ENCODE assay signal across 22 cellular contexts in the genomic region with DNA sequence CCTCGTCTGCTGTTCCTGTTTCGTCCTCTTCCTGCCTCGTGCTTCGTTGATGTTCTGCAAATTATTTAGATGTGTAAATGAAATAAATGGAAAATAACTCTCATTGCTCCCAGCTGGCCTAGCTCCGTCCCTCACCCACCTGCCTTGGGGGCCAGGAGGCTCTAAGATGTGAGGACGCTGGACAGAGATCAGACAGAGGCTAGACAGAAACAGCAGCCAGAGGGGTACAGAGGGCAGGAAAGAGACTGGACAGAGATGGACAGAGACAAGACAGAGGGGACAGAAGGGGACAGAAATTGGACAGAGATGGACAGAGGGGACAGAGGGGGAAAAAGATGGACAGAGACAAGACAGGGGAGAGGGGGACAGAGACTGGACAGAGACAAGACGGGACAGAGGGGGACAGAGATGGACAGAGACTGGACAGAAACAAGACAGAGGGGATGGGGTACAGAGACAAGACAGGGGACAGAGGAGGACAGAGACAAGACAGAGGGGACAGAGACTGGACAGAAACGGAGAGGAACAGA. TPM values are rescaled to one million over a fixed set of nuclear protein-coding genes. Genes with fewer than 3 reads are reported as not detected.
A peak's percentile ranks its signal among the peaks of the same experiment; 100 is the strongest.
DNase-seq lines count a peak whose midpoint lies in the region; ATAC-seq, FAIRE-seq and TF ChIP-seq lines count a peak whose summit lies in the region.
"Had no signal": no experiment of that assay in that cellular context is flagged by ENCODE, and none has a peak within 500 bp of the region (broad histone marks: within the 10 kb centered on the region; RNA-seq: fewer than 3 reads in every experiment).

No MANE protein-coding gene starts in this region.

- no peak overlapping the region for H2BK20ac ChIP-seq in H9 (ENCODE audit: low read depth, low read length, poor library complexity, severe bottlenecking)

- no peak for TF ChIP-seq EP300 in K562 (IDR thresholded peaks at IDR 0.05; ENCODE audit: low read length)

- in situ Hi-C loops in K562 (cut with MboI), result no loop called here

- intact Hi-C loops in left ventricle myocardium superior (cut with micrococcal nuclease) (no loop called here), right cardiac atrium (cut with DNase I) (no loop called here), K562 (cut with micrococcal nuclease) (no loop called here)

- no peak overlapping the region for H2BK120ac ChIP-seq in H9 (ENCODE audit: low read depth, low read length, poor library complexity, severe bottlenecking)

- POLR2A ChIA-PET in K562 (lab: Yijun Ruan, JAX), result no interaction called here

- no peak overlapping the region for H4K8ac ChIP-seq in H9 (replicated peaks; ENCODE audit: insufficient read length, low read depth, low read length)

- H3K56ac ChIP-seq in H9 (ENCODE audit: insufficient read length, low read depth, low read length), result no peak overlapping the region

- no peaks in the 10 kb centered on the region for H3K23me2 ChIP-seq in H9 (ENCODE audit: insufficient read length, low read depth, low read length, poor library complexity, severe bottlenecking)

- H3K79me2 ChIP-seq in K562 (ENCODE audit: control insufficient read depth, insufficient read depth, low read length) (no peaks in the 10 kb centered on the region), osteoblast (ENCODE audit: insufficient read depth, low read length) (no peaks in the 10 kb centered on the region), H9 (ENCODE audit: insufficient read depth, low read length) (no peaks in the 10 kb centered on the region)

- no peak overlapping the region; the same call in 1 of the 2 replicates for H3K14ac ChIP-seq in H9 (ENCODE audit: insufficient read depth, low read length)

- peaks cover 9% of the 10 kb centered on the region for H3K27me3 Mint-ChIP-seq in H9 (ENCODE audit: low read depth)

- no peaks in the 10 kb centered on the region for H3K9me3 ChIP-seq in right cardiac atrium (ENCODE audit: control insufficient read depth, low read length)
- H3K9me3 ChIP-seq in RWPE2 (ENCODE audit: severe bottlenecking), result no peaks in the 10 kb centered on the region
- H3K9me3 ChIP-seq in K562 (replicated peaks; ENCODE audit: control insufficient read depth, insufficient read depth, low read depth, low read length), result no peaks in the 10 kb centered on the region
- H3K9me3 ChIP-seq in osteoblast (ENCODE audit: low read depth, low read length), result no peaks in the 10 kb centered on the region
- no peaks in the 10 kb centered on the region for H3K9me3 ChIP-seq in H9 (ENCODE audit: control insufficient read depth, low read depth, low read length)
- H3K9me3 ChIP-seq: BLaER1 had no signal

- H2AFZ ChIP-seq in K562 (ENCODE audit: low read depth, low read length) (no peak overlapping the region), osteoblast (ENCODE audit: low read length) (no peak overlapping the region), H9 (ENCODE audit: low read length) (no peak overlapping the region)

- H3K9me1 ChIP-seq in K562 (ENCODE audit: control insufficient read depth, insufficient read depth, low read length), result no peaks in the 10 kb centered on the region

- no peaks in the 10 kb centered on the region for H3K36me3 ChIP-seq in RWPE2 (ENCODE audit: low read depth)
- peaks cover 12% of the 10 kb centered on the region; the same call in 1 of the 3 replicates for H3K36me3 ChIP-seq in K562 (ENCODE audit: control insufficient read depth, insufficient read depth, low read length)
- H3K36me3 ChIP-seq in osteoblast (ENCODE audit: insufficient read depth, low read length), result no peaks in the 10 kb centered on the region

- peak; percentile 14 for DNase-seq in left ventricle myocardium superior
- no peak for DNase-seq in right cardiac atrium
- DNase-seq in RWPE2 (ENCODE audit: low spot score), result peak; percentile 26
- DNase-seq in K562 (ENCODE audit: extremely low read depth in 1 of 4, low spot score in 3 of 4), result no peak
- DNase-seq in osteoblast (ENCODE audit: insufficient read length, low spot score, missing footprints), result peak; percentile 69
- DNase-seq in stimulated activated CD4-positive, alpha-beta T cell treated with anti-CD3 and anti-CD28 coated beads, Interleukin-15, amount 100 ng/mL, for 24 hours, result no peak
- no peak for DNase-seq in H9
- DNase-seq: CD4-positive, alpha-beta memory T cell; GF-D8; GOT3; Karpas-422; NCI-H1092 treated with DMSO at 0.1 percent for 48 hours; NCI-H146; NCI-H2081; NCI-H510A; NCI-H748 treated with DMSO at 0.1 percent for 48 hours; NK-92 treated with Interleukin-12 subunit alpha and Interleukin-12 subunit beta, amount 100 ng/mL, for 24 hours; SW 1271 had no signal

- H3K4me3 ChIP-seq in right cardiac atrium (ENCODE audit: low read length) (no peak overlapping the region), RWPE2 (ENCODE audit: severe bottlenecking) (no peak overlapping the region), K562 (no peak overlapping the region), osteoblast (ENCODE audit: insufficient read depth, low read length) (no peak overlapping the region)
- H3K4me3 ChIP-seq: BLaER1 had no signal

- no peak overlapping the region for H3K4me3 Mint-ChIP-seq in H9

- TF ChIP-seq RAD21 in K562 (CRISPR knock-in tag; conservative IDR thresholded peaks at IDR 0.05 in 1 of 2, IDR thresholded peaks at IDR 0.05 in 1 of 2), result no peak

- H3K27ac Mint-ChIP-seq in H9, result no peak overlapping the region

- no peak overlapping the region for H3K4ac ChIP-seq in H9 (ENCODE audit: low read depth, low read length)

- no peaks in the 10 kb centered on the region; a peak in 1 of 5 replicates for H3K9me3 Mint-ChIP-seq in H9
- H3K9me3 Mint-ChIP-seq: CD4-positive, alpha-beta memory T cell had no signal

- no peak overlapping the region for H2AK5ac ChIP-seq in H9 (ENCODE audit: insufficient read length, low read length)

- no peak overlapping the region for H3K18ac ChIP-seq in H9 (ENCODE audit: insufficient read length, low read depth, low read length)

- H4K20me1 ChIP-seq in K562 (replicated peaks; ENCODE audit: control insufficient read depth, insufficient read depth, low read length), result no peaks in the 10 kb centered on the region
- no peaks in the 10 kb centered on the region for H4K20me1 ChIP-seq in osteoblast (ENCODE audit: insufficient read depth, low read length)
- H4K20me1 ChIP-seq in H9 (ENCODE audit: control insufficient read depth, insufficient read depth, insufficient read length), result no peaks in the 10 kb centered on the region

- CTCF ChIA-PET in K562 (lab: Yijun Ruan, JAX; ENCODE audit: low intra/inter-chr PET ratio), result interaction anchor here (0.9 kb wide), 1 partner anchor 37 kb away, joined by 3 read pairs; no protein-coding TSS in a partner anchor

- H3K9ac ChIP-seq in K562 (ENCODE audit: insufficient read depth in 1 of 2, low read depth in 2 of 2, low read length in 2 of 2) (peak overlapping the region in 1 of 2 experiments; percentile 89; a peak in 2 of 4 replicates), H9 (ENCODE audit: extremely low read depth, insufficient read length, low read length) (no peak overlapping the region)
- H3K9ac ChIP-seq: BLaER1 had no signal

- no peak overlapping the region for H3K4me2 ChIP-seq in K562 (ENCODE audit: insufficient read depth, low read length)
- H3K4me2 ChIP-seq in osteoblast (ENCODE audit: insufficient read depth, low read length), result no peak overlapping the region
- no peak overlapping the region for H3K4me2 ChIP-seq in H9 (ENCODE audit: insufficient read depth, insufficient read length, low read length)
- H3K4me2 ChIP-seq: BLaER1 had no signal

- H3K36me3 Mint-ChIP-seq in H9 (ENCODE audit: insufficient read depth in 1 of 3, low read depth in 3 of 3), result peaks cover 0 to 6% (median 2%) of the 10 kb centered on the region in 3 experiments; a peak in 2 of 7 replicates

- no peak overlapping the region for H4K91ac ChIP-seq in H9 (ENCODE audit: insufficient read length, low read depth, low read length)

- no peak overlapping the region for H3K23ac ChIP-seq in H9 (ENCODE audit: insufficient read length, low read depth, low read length)

- 47% methylated on average over 8 of the region's 8 CpGs for WGBS in right cardiac atrium
- WGBS in K562 (ENCODE audit: insufficient coverage, low coverage, missing lambda C conversion rate), result 19% methylated on average over 8 of the region's 8 CpGs
- WGBS in H9 (ENCODE audit: extremely low coverage, insufficient read length, low lambda C conversion rate), result no CpG with 5 or more reads among the region's 8 CpGs

- H3K4me1 Mint-ChIP-seq in H9, result peaks cover 4 to 13% of the 10 kb centered on the region in 2 experiments; a peak in 3 of 4 replicates

- no peak overlapping the region for H3T11ph ChIP-seq in H9 (ENCODE audit: low read length)

- H4K5ac ChIP-seq in H9 (ENCODE audit: insufficient read length, low read depth, low read length), result no peak overlapping the region

- TF ChIP-seq CTCF in RWPE2 (IDR thresholded peaks at IDR 0.05; ENCODE audit: poor library complexity, severe bottlenecking), result no peak
- no peak for TF ChIP-seq CTCF in K562 (IDR thresholded peaks at IDR 0.05 in 2 of 3, conservative IDR thresholded peaks at IDR 0.05 in 1 of 3; ENCODE audit: insufficient read depth in 2 of 3, low read depth in 1 of 3, low read length in 3 of 3)
- TF ChIP-seq CTCF in osteoblast (IDR thresholded peaks at IDR 0.05; ENCODE audit: extremely low read depth, low read depth, low read length), result no peak
- no peak for TF ChIP-seq CTCF in H9 (conservative IDR thresholded peaks at IDR 0.05)

- ATAC-seq in left ventricle myocardium superior (no peak), right cardiac atrium (no peak), RWPE2 (ENCODE audit: low read depth) (no peak), K562 (no peak), HG02678 (IDR thresholded peaks at IDR 0.05; ENCODE audit: unreplicated experiment) (no peak)

- H3K27me3 ChIP-seq in right cardiac atrium (ENCODE audit: control insufficient read depth, insufficient read depth) (no peaks in the 10 kb centered on the region), RWPE2 (ENCODE audit: insufficient read depth, poor library complexity, severe bottlenecking) (no peaks in the 10 kb centered on the region), K562 (ENCODE audit: control insufficient read depth in 2 of 2, insufficient read depth in 2 of 2, low read length in 2 of 2) (peaks cover 0 to 7% of the 10 kb centered on the region in 2 experiments; a peak in 1 of 5 replicates), osteoblast (ENCODE audit: insufficient read depth, low read length) (peaks cover 37% of the 10 kb centered on the region), H9 (ENCODE audit: insufficient read depth, low read length) (no peaks in the 10 kb centered on the region)

- no TSS peak for BruUV-seq in K562 (replicated peaks; lab: Mats Ljungman, UMichigan)

- H3K27ac ChIP-seq in right cardiac atrium (ENCODE audit: low read length) (no peak overlapping the region), RWPE2 (ENCODE audit: poor library complexity, severe bottlenecking) (no peak overlapping the region), K562 (ENCODE audit: extremely low read depth, low read depth, low read length) (no peak overlapping the region), osteoblast (ENCODE audit: low read depth, low read length) (no peak overlapping the region), H9 (ENCODE audit: insufficient read length, low read depth, low read length) (no peak overlapping the region)
- H3K27ac ChIP-seq: BLaER1, RWPE1 had no signal

- H2BK12ac ChIP-seq in H9 (ENCODE audit: insufficient read length, low read depth, low read length), result no peak overlapping the region

- no peak overlapping the region for H2BK5ac ChIP-seq in H9 (ENCODE audit: insufficient read length, low read length)

- no peak overlapping the region for H2BK15ac ChIP-seq in H9 (ENCODE audit: low read depth, low read length)

- no peak for TF ChIP-seq POLR2A in K562 (conservative IDR thresholded peaks at IDR 0.05)

- H3K4me1 ChIP-seq in right cardiac atrium (ENCODE audit: control insufficient read depth, insufficient read depth, low read length) (no peaks in the 10 kb centered on the region), RWPE2 (ENCODE audit: insufficient read depth, poor library complexity, severe bottlenecking) (peaks cover 10% of the 10 kb centered on the region), K562 (replicated peaks in 1 of 2; ENCODE audit: control insufficient read depth in 2 of 2, insufficient read depth in 2 of 2, low read length in 2 of 2) (peaks cover 0 to 68% of the 10 kb centered on the region in 2 experiments; a peak in 3 of 5 replicates), osteoblast (ENCODE audit: insufficient read depth, low read length) (peaks cover 8% of the 10 kb centered on the region), H9 (ENCODE audit: insufficient read depth, low read length) (no peaks in the 10 kb centered on the region)

- FAIRE-seq in K562 (lab: Jason Lieb, UNC), result peak; percentile 67

- no peaks in the 10 kb centered on the region for H3K79me1 ChIP-seq in H9 (ENCODE audit: insufficient read depth, low read depth, low read length, poor library complexity, severe bottlenecking)

RNA-seq across cellular contexts. Expression of a gene that starts 16.1 kb away (rescaled TPM):
- total RNA-seq in left ventricle myocardium superior, result 2.1 TPM
- total RNA-seq in right cardiac atrium, result 1 to 10 TPM; 2.3 to 7.5 (median 4.6) TPM
- polyA plus RNA-seq in right cardiac atrium, result 1.0 TPM
- total RNA-seq in K562 (2011; cell fraction: chromatin; rRNA removed; ENCODE audit: low replicate concordance), result not detected in 2 replicates
- not detected in 2 replicates for total RNA-seq in K562 (2011; cell fraction: nucleolus; rRNA removed)
- total RNA-seq in K562 (2011; cell fraction: nucleoplasm; rRNA removed), result not detected in 2 replicates
- total RNA-seq in K562 (2014; rRNA removed), result not detected in 2 replicates
- total RNA-seq in K562 (2014; rRNA removed; fragmentation: Illumina TruSeq; extraction: Trizol), result not detected in 2 replicates
- not detected in 2 replicates for total RNA-seq in K562 (2015; rRNA removed; fragmentation: Illumina TruSeq; extraction: Trizol)
- 0.22 TPM in 1 of 2 replicates, not detected in the other for total RNA-seq in K562 (2021)
- polyA plus RNA-seq in K562 (2011; rRNA removed), result not detected in 2 replicates
- polyA plus RNA-seq in K562 (2011; cell fraction: cytosol; rRNA removed), result not detected in 2 replicates
- polyA plus RNA-seq in K562 (2011; cell fraction: nucleus; rRNA removed), result 0.27 TPM in 1 of 2 replicates, not detected in the other
- not detected in 2 replicates for polyA plus RNA-seq in K562 (2012)
- polyA plus RNA-seq in K562 (2014; fragmentation: Illumina TruSeq; extraction: Trizol), result not detected in 2 replicates
- not detected for polyA plus RNA-seq in K562 (2014; fragmentation: Nextera tagmentation; extraction: Ambion mirVana)
- polyA plus RNA-seq in K562 (2014; rRNA removed), result not detected in 2 replicates
- polyA minus RNA-seq in K562 (2011; rRNA and poly(A)+ RNA removed), result not detected in 2 replicates
- not detected in 2 replicates for polyA minus RNA-seq in K562 (2011; cell fraction: cytosol; rRNA and poly(A)+ RNA removed)
- polyA minus RNA-seq in K562 (2011; cell fraction: nucleus; rRNA and poly(A)+ RNA removed), result not detected in 2 replicates
- total RNA-seq in osteoblast, result not detected in 2 replicates
- total RNA-seq in H9 (2021), result 0.75 and 0.94 TPM in 2 replicates
- total RNA-seq: CD4-positive, alpha-beta memory T cell; MCF 10A had no signal
- polyA plus RNA-seq: CD4-positive, alpha-beta memory T cell had no signal

RNA-seq across cellular contexts. Expression of a gene that starts 28.6 kb away (rescaled TPM):
- not detected for total RNA-seq in left ventricle myocardium superior
- total RNA-seq in right cardiac atrium, result not detected
- polyA plus RNA-seq in right cardiac atrium, result not detected
- total RNA-seq in K562 (2011; cell fraction: chromatin; rRNA removed; ENCODE audit: low replicate concordance), result 1.0 and 1.2 TPM in 2 replicates
- total RNA-seq in K562 (2011; cell fraction: nucleolus; rRNA removed), result 1.2 TPM in 2 replicates
- total RNA-seq in K562 (2011; cell fraction: nucleoplasm; rRNA removed), result 1.0 and 1.8 TPM in 2 replicates
- total RNA-seq in K562 (2014; rRNA removed), result 1.6 and 2.4 TPM in 2 replicates
- 0.93 and 1.4 TPM in 2 replicates for total RNA-seq in K562 (2014; rRNA removed; fragmentation: Illumina TruSeq; extraction: Trizol)
- 1.6 and 2.0 TPM in 2 replicates for total RNA-seq in K562 (2015; rRNA removed; fragmentation: Illumina TruSeq; extraction: Trizol)
- total RNA-seq in K562 (2021), result 1.4 and 2.1 TPM in 2 replicates
- polyA plus RNA-seq in K562 (2011; rRNA removed), result 3.6 and 4.9 TPM in 2 replicates
- 4.1 and 5.7 TPM in 2 replicates for polyA plus RNA-seq in K562 (2011; cell fraction: cytosol; rRNA removed)
- 1.2 and 1.9 TPM in 2 replicates for polyA plus RNA-seq in K562 (2011; cell fraction: nucleus; rRNA removed)
- polyA plus RNA-seq in K562 (2012), result 2.0 and 5.3 TPM in 2 replicates
- 1.9 and 2.3 TPM in 2 replicates for polyA plus RNA-seq in K562 (2014; fragmentation: Illumina TruSeq; extraction: Trizol)
- under 1 TPM; 0.10 to 0.57 TPM for polyA plus RNA-seq in K562 (2014; fragmentation: Nextera tagmentation; extraction: Ambion mirVana)
- polyA plus RNA-seq in K562 (2014; rRNA removed), result 1.9 and 2.2 TPM in 2 replicates
- 2.4 and 2.7 TPM in 2 replicates for polyA minus RNA-seq in K562 (2011; rRNA and poly(A)+ RNA removed)
- 0.91 and 1.5 TPM in 2 replicates for polyA minus RNA-seq in K562 (2011; cell fraction: cytosol; rRNA and poly(A)+ RNA removed)
- polyA minus RNA-seq in K562 (2011; cell fraction: nucleus; rRNA and poly(A)+ RNA removed), result 0.13 and 0.56 TPM in 2 replicates
- under 0.01 and 0.29 TPM in 2 replicates for total RNA-seq in osteoblast
- total RNA-seq in H9 (2021), result 1.4 and 1.5 TPM in 2 replicates
- total RNA-seq: CD4-positive, alpha-beta memory T cell; MCF 10A had no signal
- polyA plus RNA-seq: CD4-positive, alpha-beta memory T cell had no signal

RNA-seq across cellular contexts. Expression of a gene that starts 30.5 kb away (rescaled TPM):
- 18.6 TPM for total RNA-seq in left ventricle myocardium superior
- total RNA-seq in right cardiac atrium, result 10 to 100 TPM; 13.6 to 24.4 (median 18.7) TPM
- polyA plus RNA-seq in right cardiac atrium, result 22.5 TPM
- 73.7 and 159 TPM in 2 replicates for total RNA-seq in K562 (2011; cell fraction: chromatin; rRNA removed; ENCODE audit: low replicate concordance)
- total RNA-seq in K562 (2011; cell fraction: nucleolus; rRNA removed), result 83.4 and 88.2 TPM in 2 replicates
- total RNA-seq in K562 (2011; cell fraction: nucleoplasm; rRNA removed), result 65.7 and 67.2 TPM in 2 replicates
- total RNA-seq in K562 (2014; rRNA removed), result 10.5 and 12.3 TPM in 2 replicates
- total RNA-seq in K562 (2014; rRNA removed; fragmentation: Illumina TruSeq; extraction: Trizol), result 5.3 and 6.7 TPM in 2 replicates
- total RNA-seq in K562 (2015; rRNA removed; fragmentation: Illumina TruSeq; extraction: Trizol), result 8.3 and 10.0 TPM in 2 replicates
- total RNA-seq in K562 (2021), result 16.9 and 17.5 TPM in 2 replicates
- 20.0 and 22.3 TPM in 2 replicates for polyA plus RNA-seq in K562 (2011; rRNA removed)
- polyA plus RNA-seq in K562 (2011; cell fraction: cytosol; rRNA removed), result 9.6 and 16.9 TPM in 2 replicates
- 208 and 322 TPM in 2 replicates for polyA plus RNA-seq in K562 (2011; cell fraction: nucleus; rRNA removed)
- 13.2 and 23.9 TPM in 2 replicates for polyA plus RNA-seq in K562 (2012)
- polyA plus RNA-seq in K562 (2014; fragmentation: Illumina TruSeq; extraction: Trizol), result 8.7 and 10.9 TPM in 2 replicates
- 1 to 10 TPM; 1.0 TPM for polyA plus RNA-seq in K562 (2014; fragmentation: Nextera tagmentation; extraction: Ambion mirVana)
- polyA plus RNA-seq in K562 (2014; rRNA removed), result 21.9 and 25.3 TPM in 2 replicates
- polyA minus RNA-seq in K562 (2011; rRNA and poly(A)+ RNA removed), result 6.1 and 7.1 TPM in 2 replicates
- polyA minus RNA-seq in K562 (2011; cell fraction: cytosol; rRNA and poly(A)+ RNA removed), result 5.5 and 6.5 TPM in 2 replicates
- 28.3 and 30.8 TPM in 2 replicates for polyA minus RNA-seq in K562 (2011; cell fraction: nucleus; rRNA and poly(A)+ RNA removed)
- 13.0 and 20.3 TPM in 2 replicates for total RNA-seq in osteoblast
- total RNA-seq in H9 (2021), result 23.2 and 24.1 TPM in 2 replicates

RNA-seq across cellular contexts. Expression of a gene that starts 30.7 kb away (rescaled TPM):
- total RNA-seq in left ventricle myocardium superior, result 28.5 TPM
- 10 to 100 TPM; 27.9 to 34.0 (median 30.5) TPM for total RNA-seq in right cardiac atrium
- polyA plus RNA-seq in right cardiac atrium, result 28.9 TPM
- total RNA-seq in K562 (2011; cell fraction: chromatin; rRNA removed; ENCODE audit: low replicate concordance), result 39.5 and 85.3 TPM in 2 replicates
- total RNA-seq in K562 (2011; cell fraction: nucleolus; rRNA removed), result 68.9 and 71.6 TPM in 2 replicates
- 53.3 and 56.9 TPM in 2 replicates for total RNA-seq in K562 (2011; cell fraction: nucleoplasm; rRNA removed)
- total RNA-seq in K562 (2014; rRNA removed), result 34.7 and 44.7 TPM in 2 replicates
- 8.9 and 12.3 TPM in 2 replicates for total RNA-seq in K562 (2014; rRNA removed; fragmentation: Illumina TruSeq; extraction: Trizol)
- total RNA-seq in K562 (2015; rRNA removed; fragmentation: Illumina TruSeq; extraction: Trizol), result 18.0 and 18.9 TPM in 2 replicates
- 40.5 and 43.6 TPM in 2 replicates for total RNA-seq in K562 (2021)
- 23.8 and 31.8 TPM in 2 replicates for polyA plus RNA-seq in K562 (2011; rRNA removed)
- polyA plus RNA-seq in K562 (2011; cell fraction: cytosol; rRNA removed), result 43.8 and 57.1 TPM in 2 replicates
- polyA plus RNA-seq in K562 (2011; cell fraction: nucleus; rRNA removed), result 27.5 and 35.1 TPM in 2 replicates
- 31.5 and 39.2 TPM in 2 replicates for polyA plus RNA-seq in K562 (2012)
- polyA plus RNA-seq in K562 (2014; fragmentation: Illumina TruSeq; extraction: Trizol), result 18.3 and 23.3 TPM in 2 replicates
- 1 to 10 TPM in 1 of 2 experiments, under 1 TPM in 1; 0.69 to 1.8 TPM for polyA plus RNA-seq in K562 (2014; fragmentation: Nextera tagmentation; extraction: Ambion mirVana)
- 33.3 and 34.5 TPM in 2 replicates for polyA plus RNA-seq in K562 (2014; rRNA removed)
- polyA minus RNA-seq in K562 (2011; rRNA and poly(A)+ RNA removed), result 15.2 and 19.6 TPM in 2 replicates
- polyA minus RNA-seq in K562 (2011; cell fraction: cytosol; rRNA and poly(A)+ RNA removed), result 27.3 and 39.2 TPM in 2 replicates
- 8.6 and 12.7 TPM in 2 replicates for polyA minus RNA-seq in K562 (2011; cell fraction: nucleus; rRNA and poly(A)+ RNA removed)
- total RNA-seq in osteoblast, result 25.3 and 27.4 TPM in 2 replicates
- 25.4 and 27.8 TPM in 2 replicates for total RNA-seq in H9 (2021)

RNA-seq across cellular contexts. Expression of a gene that starts 54.1 kb away (rescaled TPM):
- 5.5 TPM for total RNA-seq in left ventricle myocardium superior
- total RNA-seq in right cardiac atrium, result 1 to 10 TPM; 2.8 to 5.7 (median 3.3) TPM
- 2.5 TPM for polyA plus RNA-seq in right cardiac atrium
- 0.86 TPM in 1 of 2 replicates, not detected in the other for total RNA-seq in K562 (2011; cell fraction: chromatin; rRNA removed; ENCODE audit: low replicate concordance)
- 0.53 and 0.83 TPM in 2 replicates for total RNA-seq in K562 (2011; cell fraction: nucleolus; rRNA removed)
- 0.99 TPM in 1 of 2 replicates, not detected in the other for total RNA-seq in K562 (2011; cell fraction: nucleoplasm; rRNA removed)
- 0.18 TPM in 1 of 2 replicates, not detected in the other for total RNA-seq in K562 (2014; rRNA removed)
- not detected in 2 replicates for total RNA-seq in K562 (2014; rRNA removed; fragmentation: Illumina TruSeq; extraction: Trizol)
- total RNA-seq in K562 (2015; rRNA removed; fragmentation: Illumina TruSeq; extraction: Trizol), result not detected in 2 replicates
- 0.11 TPM in 1 of 2 replicates, not detected in the other for total RNA-seq in K562 (2021)
- polyA plus RNA-seq in K562 (2011; rRNA removed), result 0.19 and 0.46 TPM in 2 replicates
- polyA plus RNA-seq in K562 (2011; cell fraction: cytosol; rRNA removed), result 0.35 and 1.1 TPM in 2 replicates
- 0.31 and 0.47 TPM in 2 replicates for polyA plus RNA-seq in K562 (2011; cell fraction: nucleus; rRNA removed)
- 0.36 and 0.57 TPM in 2 replicates for polyA plus RNA-seq in K562 (2012)
- 0.15 TPM in 1 of 2 replicates, not detected in the other for polyA plus RNA-seq in K562 (2014; fragmentation: Illumina TruSeq; extraction: Trizol)
- polyA plus RNA-seq in K562 (2014; fragmentation: Nextera tagmentation; extraction: Ambion mirVana), result not detected
- polyA plus RNA-seq in K562 (2014; rRNA removed), result not detected in 2 replicates
- 0.18 and 0.33 TPM in 2 replicates for polyA minus RNA-seq in K562 (2011; rRNA and poly(A)+ RNA removed)
- polyA minus RNA-seq in K562 (2011; cell fraction: cytosol; rRNA and poly(A)+ RNA removed), result not detected in 2 replicates
- polyA minus RNA-seq in K562 (2011; cell fraction: nucleus; rRNA and poly(A)+ RNA removed), result 0.94 TPM in 1 of 2 replicates, not detected in the other
- 5.8 and 11.5 TPM in 2 replicates for total RNA-seq in osteoblast
- total RNA-seq in H9 (2021), result 0.28 and 0.70 TPM in 2 replicates

Comparison
In these comparisons a context has a peak if more than half of its experiments do, and no peak if none do; other contexts are left out.
1. DNase-seq: peak in left ventricle myocardium superior (single experiment), RWPE2 (single experiment) and osteoblast (single experiment); none in right cardiac atrium (0 of 3), K562 (0 of 4), stimulated activated CD4-positive, alpha-beta T cell treated with anti-CD3 and anti-CD28 coated beads, Interleukin-15, amount 100 ng/mL, for 24 hours (single experiment) and H9 (single experiment).